In genomic region chr3:58638586-58638985, GRCh38 we compare ENCODE assay signal across 24 cellular contexts. TPM values are rescaled to one million over a fixed set of nuclear protein-coding genes. Genes with fewer than 3 reads are reported as not detected.
"Had no signal": no experiment of that assay in that cellular context is flagged by ENCODE, and none has a peak within 500 bp of the region (broad histone marks: within the 10 kb centered on the region; RNA-seq: fewer than 3 reads in every experiment).

No MANE protein-coding gene starts in this region.

- ATAC-seq: effector memory CD8-positive, alpha-beta T cell; foreskin keratinocyte; sciatic nerve; stimulated activated naive B cell treated with anti-CD40 and anti-IgM and Interleukin-4, amounts not matched to agents 10 μg/mL and 1 μg/mL and 100 μg/mL, for 72 hours; stimulated activated naive CD8-positive, alpha-beta T cell treated with anti-CD3 and anti-CD28 coated beads, Interleukin-15, amount 100 ng/mL, for 72 hours; upper lobe of right lung had no signal

- H3K36me3 ChIP-seq: left ventricle myocardium inferior, neutrophil, tibial nerve, upper lobe of right lung, vagina had no signal

- H3K27ac ChIP-seq: esophagus squamous epithelium, foreskin keratinocyte, left ventricle myocardium inferior, neutrophil, testis, tibial nerve, upper lobe of right lung, vagina had no signal

- H3K9me3 ChIP-seq: esophagus squamous epithelium, left ventricle myocardium inferior, neutrophil, testis, tibial nerve, upper lobe of right lung, vagina had no signal

- H3K27me3 ChIP-seq: esophagus squamous epithelium, foreskin keratinocyte, neutrophil, testis, tibial nerve, vagina had no signal

- DNase-seq: effector memory CD8-positive, alpha-beta T cell; esophagus squamous epithelium; foreskin keratinocyte; immature natural killer cell; left ventricle myocardium inferior; mesendoderm; naive B cell; nephron progenitor cell; stimulated activated CD4-positive, alpha-beta T cell treated with anti-CD3 and anti-CD28 coated beads, Interleukin-2, amount 100 ng/mL, for 24 hours; stimulated activated CD4-positive, alpha-beta T cell treated with anti-CD3 and anti-CD28 coated beads, Interleukin-4, amount 100 ng/mL, for 4 hours; stimulated activated naive B cell treated with anti-CD40 and anti-IgM and Interleukin-4, amounts not matched to agents 10 μg/mL and 1 μg/mL and 100 μg/mL, for 72 hours; stimulated activated naive CD8-positive, alpha-beta T cell treated with anti-CD3 and anti-CD28 coated beads, Interleukin-15, amount 100 ng/mL, for 72 hours; testis; upper lobe of right lung had no signal

- H3K4me3 ChIP-seq: esophagus squamous epithelium, left ventricle myocardium inferior, lung, testis, tibial nerve, upper lobe of right lung, vagina had no signal

RNA-seq across cellular contexts. Expression of gene FAM3D, which starts 28.0 kb away (rescaled TPM):
- total RNA-seq: epithelial cell of proximal tubule, foreskin keratinocyte, osteocyte, sciatic nerve, skeletal muscle tissue, subcutaneous adipose tissue, tibial nerve had no signal
- polyA plus RNA-seq: foreskin keratinocyte, immature natural killer cell, keratinocyte had no signal
